In genomic region chr12:3571323-3571722, GRCh38 we compare ENCODE assay signal across 30 cellular contexts.
"Had no signal": no experiment of that assay in that cellular context is flagged by ENCODE, and none has a peak within 500 bp of the region (broad histone marks: within the 10 kb centered on the region; RNA-seq: fewer than 3 reads in every experiment).

No MANE protein-coding gene starts in this region.

- H3K4me1 ChIP-seq: adrenal gland, body of pancreas, breast epithelium had no signal

- H3K9me3 ChIP-seq: adrenal gland, body of pancreas, breast epithelium had no signal

- H3K27ac ChIP-seq: adrenal gland, body of pancreas, breast epithelium, PC-9, RWPE1, WERI-Rb-1 had no signal

- H3K4me3 ChIP-seq: adrenal gland, body of pancreas, breast epithelium, PC-9 had no signal

- H3K36me3 Mint-ChIP-seq: activated naive CD4-positive, alpha-beta T cell treated with anti-CD3 and anti-CD28 coated beads, Interleukin-2, amount 50 U/mL, for 72 hours had no signal

- H3K4me3 Mint-ChIP-seq: activated CD8-positive, alpha-beta T cell treated with anti-CD3 and anti-CD28 coated beads for 36 hours; activated naive CD4-positive, alpha-beta T cell treated with anti-CD3 and anti-CD28 coated beads for 36 hours; activated T-cell treated with anti-CD3 and anti-CD28 coated beads, Interleukin-2, amount 50 U/mL, for 72 hours; activated T-helper 17 cell treated with anti-CD3 and anti-CD28 coated beads, Interleukin-2, amount 50 U/mL, for 72 hours had no signal

- H3K27ac Mint-ChIP-seq: activated CD8-positive, alpha-beta T cell treated with anti-CD3 and anti-CD28 coated beads for 36 hours; activated naive CD4-positive, alpha-beta T cell treated with anti-CD3 and anti-CD28 coated beads for 36 hours; activated naive CD4-positive, alpha-beta T cell treated with anti-CD3 and anti-CD28 coated beads, Interleukin-2, amount 50 U/mL, for 72 hours; activated T-cell treated with anti-CD3 and anti-CD28 coated beads, Interleukin-2, amount 50 U/mL, for 72 hours; activated T-helper 17 cell treated with anti-CD3 and anti-CD28 coated beads, Interleukin-2, amount 50 U/mL, for 72 hours had no signal

- H3K36me3 ChIP-seq: adrenal gland, breast epithelium, WERI-Rb-1 had no signal

- ATAC-seq: activated CD8-positive, alpha-beta T cell treated with anti-CD3 and anti-CD28 coated beads for 36 hours; activated naive CD4-positive, alpha-beta T cell treated with anti-CD3 and anti-CD28 coated beads, Interleukin-2, amount 50 U/mL, for 72 hours; activated T-cell treated with anti-CD3 and anti-CD28 coated beads, Interleukin-2, amount 50 U/mL, for 72 hours; activated T-helper 17 cell treated with anti-CD3 and anti-CD28 coated beads, Interleukin-2, amount 50 U/mL, for 72 hours; body of pancreas had no signal

- DNase-seq: activated CD4-positive, alpha-beta T cell treated with anti-CD3 and anti-CD28 coated beads for 1 hour; activated CD4-positive, alpha-beta T cell treated with anti-CD3 and anti-CD28 coated beads for 48 hours; activated CD4-positive, CD25-positive, alpha-beta regulatory T cell; activated CD8-positive, alpha-beta T cell treated with anti-CD3 and anti-CD28 coated beads for 36 hours; activated gamma-delta T cell treated with Interleukin-2 at 50 U/mL for 16 hours; activated naive CD4-positive, alpha-beta T cell treated with anti-CD3 and anti-CD28 coated beads for 36 hours; activated T-cell treated with anti-CD3 and anti-CD28 coated beads, Interleukin-2, amount 50 U/mL, for 1 hour; activated T-cell treated with anti-CD3 and anti-CD28 coated beads, Interleukin-2, amount 50 U/mL, for 72 hours; adrenal gland; body of pancreas; caudate nucleus; Kasumi-1; KG1; MM.1S; MV-4-11; NCI-H1092; NCI-H1436 treated with DMSO at 0.1 percent for 48 hours; NCI-H2029; NCI-H345; NCI-H524 treated with DMSO at 0.1 percent for 48 hours; NCI-H748 treated with DMSO at 0.1 percent for 48 hours; PC-9; Right ventricle myocardium superior; SW 1271; T1000 had no signal

- H3K9me3 Mint-ChIP-seq: activated CD8-positive, alpha-beta T cell treated with anti-CD3 and anti-CD28 coated beads for 36 hours; activated naive CD4-positive, alpha-beta T cell treated with anti-CD3 and anti-CD28 coated beads for 36 hours; activated naive CD4-positive, alpha-beta T cell treated with anti-CD3 and anti-CD28 coated beads, Interleukin-2, amount 50 U/mL, for 72 hours; activated T-cell treated with anti-CD3 and anti-CD28 coated beads, Interleukin-2, amount 50 U/mL, for 72 hours; activated T-helper 17 cell treated with anti-CD3 and anti-CD28 coated beads, Interleukin-2, amount 50 U/mL, for 72 hours had no signal

- H3K27me3 ChIP-seq: adrenal gland, body of pancreas, breast epithelium had no signal

- H3K4me1 Mint-ChIP-seq: activated T-helper 17 cell treated with anti-CD3 and anti-CD28 coated beads, Interleukin-2, amount 50 U/mL, for 72 hours had no signal
